In the genomic region with DNA sequence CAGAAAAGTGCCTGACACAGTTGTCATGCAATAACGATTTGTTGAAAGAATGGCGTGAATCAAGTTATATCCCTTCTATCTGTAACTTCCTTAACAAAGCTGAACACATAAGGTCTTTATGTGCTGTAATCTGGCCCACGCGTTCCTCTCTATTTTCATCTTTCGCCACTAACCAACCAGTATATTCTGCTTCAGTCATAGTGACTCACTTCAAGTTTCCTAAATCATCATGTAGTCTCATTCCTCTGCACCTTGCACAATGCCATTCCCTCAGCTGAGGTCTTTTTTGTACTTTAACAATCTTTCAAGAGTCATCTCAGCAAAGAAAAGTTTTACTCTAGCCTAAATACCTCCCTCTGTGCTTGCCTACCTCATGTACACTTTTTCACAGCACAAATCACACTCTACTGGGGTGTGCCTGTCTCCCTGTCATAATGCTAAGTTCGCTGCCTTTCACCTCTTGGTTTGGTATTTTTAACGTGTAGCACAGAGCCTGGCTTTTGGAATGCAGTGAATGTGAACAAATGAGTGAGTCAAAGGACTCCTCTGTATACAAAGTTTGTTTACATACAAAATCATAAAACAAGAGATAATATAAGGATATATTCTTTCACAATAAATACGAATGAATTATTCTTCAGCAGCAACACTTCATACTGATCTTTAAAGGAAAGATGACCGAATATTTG, we compare ENCODE assay signal across 13 cellular contexts. TPM values are rescaled to one million over a fixed set of nuclear protein-coding genes. Genes with fewer than 3 reads are reported as not detected.
DNase-seq lines count a peak whose midpoint lies in the region; ATAC-seq and TF ChIP-seq lines count a peak whose summit lies in the region.
"Had no signal": no experiment of that assay in that cellular context is flagged by ENCODE, and none has a peak within 500 bp of the region (broad histone marks: within the 10 kb centered on the region; RNA-seq: fewer than 3 reads in every experiment).

No MANE protein-coding gene starts in this region.

- no peak overlapping the region for H3K4me3 Mint-ChIP-seq in activated T-helper 17 cell treated with anti-CD3 and anti-CD28 coated beads, Interleukin-2, amount 50 U/mL, for 72 hours

- TF ChIP-seq CTCF in OCI-LY7 (conservative IDR thresholded peaks at IDR 0.05; ENCODE audit: low read length), result no peak

- no peak overlapping the region for H2AFZ ChIP-seq in OCI-LY7 (ENCODE audit: low read length)

- H3K9me2 ChIP-seq in OCI-LY7 (ENCODE audit: insufficient read depth, low read length), result no peaks in the 10 kb centered on the region

- no peaks in the 10 kb centered on the region for H3K36me3 ChIP-seq in OCI-LY7 (ENCODE audit: insufficient read depth, low read length)

- H3K4me3 ChIP-seq in OCI-LY7 (ENCODE audit: low read depth, low read length, poor library complexity, severe bottlenecking), result no peak overlapping the region

- H3K79me2 ChIP-seq in OCI-LY7 (ENCODE audit: insufficient read depth, low read depth, low read length), result peaks cover 16% of the 10 kb centered on the region; the same call in 1 of the 2 replicates

- no peaks in the 10 kb centered on the region for H3K36me3 Mint-ChIP-seq in activated T-helper 17 cell treated with anti-CD3 and anti-CD28 coated beads, Interleukin-2, amount 50 U/mL, for 72 hours (ENCODE audit: low read depth)

- H3K4me1 ChIP-seq in OCI-LY7 (ENCODE audit: insufficient read depth, low read length, poor library complexity, severe bottlenecking), result peaks cover 4% of the 10 kb centered on the region

- CTCF ChIA-PET in OCI-LY7 (lab: Charles Lee; ENCODE audit: unreplicated experiment), result no interaction called here

- POLR2A ChIA-PET in OCI-LY7 (lab: Charles Lee), result interaction anchor here (0.7 kb wide), 1 partner anchor 22 kb away, joined by 3 read pairs; no protein-coding TSS in a partner anchor

- intact Hi-C loops in left colon (cut with DNase I, micrococcal nuclease), result no loop called here
- intact Hi-C loops in OCI-LY7 (cut with micrococcal nuclease; ENCODE audit: unreplicated experiment), result loop anchor here (10.0 kb wide), 1 partner anchor 502 kb away; the partner anchor contains the start of gene C2CD5

- no peaks in the 10 kb centered on the region for H3K9me3 Mint-ChIP-seq in activated T-helper 17 cell treated with anti-CD3 and anti-CD28 coated beads, Interleukin-2, amount 50 U/mL, for 72 hours

- H4K20me1 ChIP-seq in OCI-LY7 (ENCODE audit: insufficient read depth, low read length), result peaks cover 6% of the 10 kb centered on the region; the same call in 1 of the 2 replicates

- H3K27ac ChIP-seq in OCI-LY7 (ENCODE audit: low read depth, low read length, poor library complexity, severe bottlenecking), result no peak overlapping the region

- no peaks in the 10 kb centered on the region for H3K9me3 ChIP-seq in OCI-LY7 (ENCODE audit: low read length)

- DNase-seq in AG20443 (ENCODE audit: low spot score) (peak; percentile 59), HT1080 (ENCODE audit: low read depth) (peak; percentile 83), left colon (no peak), OCI-LY7 (ENCODE audit: low spot score) (no peak), NCI-H510A treated with DMSO at 0.1 percent for 48 hours (lab: John Stamatoyannopoulos, UW) (no peak), left lobe of liver (ENCODE audit: low spot score) (no peak)
- DNase-seq in stimulated activated naive CD4-positive, alpha-beta T cell (lab: John Stamatoyannopoulos, UW), result no peak
- DNase-seq: central memory CD4-positive, alpha-beta T cell; H7; midbrain; NCI-H1436 treated with DMSO at 0.1 percent for 48 hours; NCI-H526 treated with DMSO at 0.1 percent for 48 hours had no signal

- no peaks in the 10 kb centered on the region for H3K27me3 Mint-ChIP-seq in activated T-helper 17 cell treated with anti-CD3 and anti-CD28 coated beads, Interleukin-2, amount 50 U/mL, for 72 hours

- no TSS peak for BruUV-seq in OCI-LY7 (replicated peaks; lab: Mats Ljungman, UMichigan)

- ATAC-seq in activated T-helper 17 cell treated with anti-CD3 and anti-CD28 coated beads, Interleukin-2, amount 50 U/mL, for 72 hours (replicated peaks), result peak; percentile 38
- ATAC-seq in left colon (peak; percentile 21), left lobe of liver (no peak)

- no peak overlapping the region for H3K27ac Mint-ChIP-seq in activated T-helper 17 cell treated with anti-CD3 and anti-CD28 coated beads, Interleukin-2, amount 50 U/mL, for 72 hours

- H3K4me2 ChIP-seq in OCI-LY7 (ENCODE audit: low read length), result no peak overlapping the region

- H3K4me1 Mint-ChIP-seq in activated T-helper 17 cell treated with anti-CD3 and anti-CD28 coated beads, Interleukin-2, amount 50 U/mL, for 72 hours, result peaks cover 12% of the 10 kb centered on the region

RNA-seq across cellular contexts. Expression of gene CMAS, which starts 2.9 kb away (rescaled TPM):
- 29.0 and 38.5 TPM in 2 replicates for total RNA-seq in HT1080 (2014; rRNA removed; shearing (Covaris generic))
- polyA plus RNA-seq in HT1080 (2015; cell fraction: cytosol; rRNA removed), result 72.8 and 74.5 TPM in 2 replicates
- 44.5 and 51.1 TPM in 2 replicates for polyA plus RNA-seq in HT1080 (2015; cell fraction: nucleus; rRNA removed)
- 10 to 100 TPM; 57.7 to 63.2 TPM for total RNA-seq in activated T-helper 17 cell treated with anti-CD3 and anti-CD28 coated beads, Interleukin-2, amount 50 U/mL, for 72 hours
- total RNA-seq in left colon, result 100 to 1,000 TPM; 139 to 144 TPM
- total RNA-seq in OCI-LY7 (2014; rRNA removed; shearing (Covaris generic)), result 19.9 and 22.2 TPM in 2 replicates
- total RNA-seq in OCI-LY7 (2022), result 40.2 and 41.1 TPM in 2 replicates
- total RNA-seq in left lobe of liver, result 41.1 TPM

Comparison
In these comparisons a context has a peak if more than half of its experiments do, and no peak if none do; other contexts are left out.
1. DNase-seq: peak in AG20443 (single experiment) and HT1080 (single experiment); none in left colon (0 of 2), OCI-LY7 (single experiment), NCI-H510A treated with DMSO at 0.1 percent for 48 hours (single experiment), left lobe of liver (single experiment) and stimulated activated naive CD4-positive, alpha-beta T cell (0 of 6).